23 cellular contexts compared by ENCODE assay signal in genomic region chr10:95400789-95401188, GRCh38.
DNase-seq lines count a peak whose midpoint lies in the region; ATAC-seq, FAIRE-seq and TF ChIP-seq lines count a peak whose summit lies in the region.
"Had no signal": no experiment of that assay in that cellular context is flagged by ENCODE, and none has a peak within 500 bp of the region (broad histone marks: within the 10 kb centered on the region; RNA-seq: fewer than 3 reads in every experiment).

No MANE protein-coding gene starts in this region.

- H3K9me3 ChIP-seq in heart left ventricle = no peaks in the 10 kb centered on the region
- no peaks in the 10 kb centered on the region for H3K9me3 ChIP-seq in ascending aorta
- peaks cover 0 to 1% of the 10 kb centered on the region in 2 donors for H3K9me3 ChIP-seq in lung (ENCODE audit: control insufficient read depth in 2 of 2, insufficient read depth in 1 of 2, low read length in 1 of 2)
- no peaks in the 10 kb centered on the region for H3K9me3 ChIP-seq in thoracic aorta
- H3K9me3 ChIP-seq: BE2C, breast epithelium had no signal

- intact Hi-C loops in heart left ventricle (cut with DNase I) (no loop called here), Right ventricle myocardium superior (cut with DNase I) (no loop called here), ascending aorta (cut with DNase I) (no loop called here)

- H3K4me1 ChIP-seq in heart left ventricle (peaks cover 0 to 92% (median 46%) of the 10 kb centered on the region in 12 donors), ascending aorta (peaks cover 0 to 30% of the 10 kb centered on the region in 2 donors), lung (ENCODE audit: control insufficient read depth in 2 of 2, insufficient read depth in 2 of 2, low read length in 2 of 2) (peaks cover 10 to 15% of the 10 kb centered on the region in 2 donors), thoracic aorta (ENCODE audit: control insufficient read depth in 1 of 2, low read depth in 2 of 2) (peaks cover 18 to 99% of the 10 kb centered on the region in 2 donors)
- H3K4me1 ChIP-seq: BE2C, breast epithelium, parathyroid adenoma had no signal

- no peak for DNase-seq in heart left ventricle
- no peak for DNase-seq in Right ventricle myocardium superior
- DNase-seq in ascending aorta (ENCODE audit: low spot score in 2 of 2) = no peak
- DNase-seq in lung (ENCODE audit: low spot score) = peak; percentile 48
- no peak for DNase-seq in thoracic aorta (ENCODE audit: low spot score)
- no peak for DNase-seq in NCI-H1417 treated with DMSO at 0.1 percent for 48 hours (lab: John Stamatoyannopoulos, UW)
- no peak for DNase-seq in D721Med (ENCODE audit: insufficient read length, low spot score)
- no peak for DNase-seq in HT-29 (ENCODE audit: low spot score)
- DNase-seq: activated CD4-positive, alpha-beta T cell treated with anti-CD3 and anti-CD28 coated beads, Interleukin-2, amount 10 ng/mL, durations not matched to agents 24 days and 14 days; activated naive CD8-positive, alpha-beta T cell treated with anti-CD3 and anti-CD28 coated beads, Interleukin-2, amount 50 U/mL, for 24 hours; BE2C; IMR-90; naive thymus-derived CD8-positive, alpha-beta T cell; NCI-H1694; NCI-H2171 treated with DMSO at 0.1 percent for 48 hours; stimulated activated CD4-positive, alpha-beta T cell treated with anti-CD3 and anti-CD28 coated beads, Interleukin-2, amount 100 ng/mL, for 24 hours; stimulated activated naive CD4-positive, alpha-beta T cell treated with Interleukin-2 at 50 U/mL for 16 hours had no signal

- 74 to 87% (median 79%) methylated on average over 2 of the region's 2 CpGs for WGBS in heart left ventricle, 4 donors
- 76 to 78% methylated on average over 2 of the region's 2 CpGs for WGBS in lung, 2 donors

- H3K27me3 ChIP-seq in heart left ventricle (no peaks in the 10 kb centered on the region), ascending aorta (no peaks in the 10 kb centered on the region), lung (ENCODE audit: control insufficient read depth, insufficient read depth) (no peaks in the 10 kb centered on the region), thoracic aorta (replicated peaks; ENCODE audit: insufficient read depth) (no peaks in the 10 kb centered on the region)
- H3K27me3 ChIP-seq: BE2C, breast epithelium had no signal

- FAIRE-seq in D721Med (lab: Jason Lieb, UNC) = no peak
- FAIRE-seq: endothelial cell of umbilical vein, GM18507, urothelium cell line had no signal

- TF ChIP-seq POLR2A in heart left ventricle (IDR thresholded peaks at IDR 0.05) = no peak

- H3K4me3 ChIP-seq in heart left ventricle (no peak overlapping the region), ascending aorta (no peak overlapping the region), lung (no peak overlapping the region), thoracic aorta (no peak overlapping the region)
- H3K4me3 ChIP-seq: breast epithelium, skin epidermis had no signal

- H3K27ac ChIP-seq in heart left ventricle (peak overlapping the region in 9 of 12 donors; percentile 39 to 98 (median 82)), ascending aorta (peak overlapping the region; percentile 66 to 89), lung (ENCODE audit: low read depth in 1 of 2, low read length in 1 of 2) (peak overlapping the region; percentile 33 to 93), thoracic aorta (peak overlapping the region; percentile 87 to 95)
- H3K27ac ChIP-seq: breast epithelium, parathyroid adenoma, skin epidermis had no signal

- TF ChIP-seq CTCF in heart left ventricle (IDR thresholded peaks at IDR 0.05) = no peak
- TF ChIP-seq CTCF in ascending aorta (IDR thresholded peaks at IDR 0.05) = no peak
- no peak for TF ChIP-seq CTCF in lung (IDR thresholded peaks at IDR 0.05; ENCODE audit: control extremely low read depth, extremely low read depth)
- no peak for TF ChIP-seq CTCF in thoracic aorta (IDR thresholded peaks at IDR 0.05)
- no peak for TF ChIP-seq CTCF in D721Med (IDR thresholded peaks at IDR 0.05; ENCODE audit: insufficient read depth, missing control alignments)

- H3K36me3 ChIP-seq in heart left ventricle (peaks cover 3 to 95% (median 52%) of the 10 kb centered on the region in 9 donors), ascending aorta (peaks cover 95 to 100% of the 10 kb centered on the region in 2 donors), lung (ENCODE audit: control insufficient read depth in 2 of 2, insufficient read depth in 2 of 2, low read length in 2 of 2) (peaks cover 20 to 21% of the 10 kb centered on the region in 2 donors), thoracic aorta (peaks cover 82% of the 10 kb centered on the region)
- H3K36me3 ChIP-seq: BE2C had no signal

- ATAC-seq in heart left ventricle = no peak
- ATAC-seq in Right ventricle myocardium superior (ENCODE audit: poor library complexity) = no peak
- no peak for ATAC-seq in lung (ENCODE audit: insufficient read depth, low FRiP score)
- ATAC-seq in thoracic aorta (ENCODE audit: insufficient number of reproducible peaks, low FRiP score, low read depth) = no peak
- ATAC-seq: activated naive CD8-positive, alpha-beta T cell treated with anti-CD3 and anti-CD28 coated beads, Interleukin-2, amount 50 U/mL, for 24 hours; naive thymus-derived CD8-positive, alpha-beta T cell had no signal
